ENCODE assay signal across 14 cellular contexts in the genomic region with DNA sequence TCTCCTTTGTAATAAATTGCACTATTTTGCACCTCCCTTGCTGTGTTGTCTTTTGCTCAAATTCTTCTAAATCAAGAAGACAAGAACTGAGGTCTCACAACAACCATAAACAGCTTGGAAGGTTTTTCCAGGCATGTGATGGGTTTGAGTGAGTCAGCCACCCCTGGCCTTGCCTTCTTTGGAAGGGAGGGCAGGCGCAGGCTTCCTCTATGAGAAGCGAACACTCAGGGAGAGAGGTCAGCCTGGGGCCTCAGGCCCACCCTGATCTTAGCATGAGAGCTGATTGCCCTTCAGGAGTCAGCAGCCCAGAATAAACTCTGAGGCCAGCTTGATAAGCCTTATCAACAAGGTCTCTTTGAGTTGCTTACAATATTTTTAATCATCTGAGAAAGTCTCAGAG. TPM values are rescaled to one million over a fixed set of nuclear protein-coding genes. Genes with fewer than 3 reads are reported as not detected.
DNase-seq lines count a peak whose midpoint lies in the region; ATAC-seq and TF ChIP-seq lines count a peak whose summit lies in the region.
"Had no signal": no experiment of that assay in that cellular context is flagged by ENCODE, and none has a peak within 500 bp of the region (broad histone marks: within the 10 kb centered on the region; RNA-seq: fewer than 3 reads in every experiment).

No MANE protein-coding gene starts in this region.

- 10% methylated on average over 2 of the region's 2 CpGs for WGBS in smooth muscle cell (ENCODE audit: low lambda C conversion rate)

- no peak for ATAC-seq in activated CD8-positive, alpha-beta memory T cell treated with anti-CD3 and anti-CD28 coated beads, Interleukin-2, amount 10 ng/mL, durations not matched to agents 7 days and 5 days
- ATAC-seq: GM12878; stimulated activated effector memory CD8-positive, alpha-beta T cell treated with anti-CD3 and anti-CD28 coated beads, Interleukin-12 subunit alpha, Interleukin-12 subunit beta, amount 100 ng/mL, for 72 hours had no signal

- H2AFZ ChIP-seq in smooth muscle cell (ENCODE audit: low read depth) = peak overlapping the region; percentile 41

- no peaks in the 10 kb centered on the region for H3K79me2 ChIP-seq in smooth muscle cell (ENCODE audit: low read depth)

- H4K20me1 ChIP-seq in smooth muscle cell (ENCODE audit: low read depth) = no peaks in the 10 kb centered on the region

- H3K4me3 ChIP-seq in cardiac fibroblast (replicated peaks in 1 of 2; ENCODE audit: low read depth in 2 of 2, low read length in 2 of 2) (no peak overlapping the region), smooth muscle cell (no peak overlapping the region)
- H3K4me3 ChIP-seq: GM12878 had no signal

- TF ChIP-seq CTCF in cardiac fibroblast (IDR thresholded peaks at IDR 0.05; ENCODE audit: low read depth, low read length) (no peak), smooth muscle cell (IDR thresholded peaks at IDR 0.05; ENCODE audit: borderline replicate concordance, insufficient read depth, poor library complexity, severe bottlenecking) (no peak), osteocyte (IDR thresholded peaks at IDR 0.05) (no peak)

- peak overlapping the region; percentile 84 for H3K27ac ChIP-seq in smooth muscle cell (ENCODE audit: low read depth)

- H3K4me1 Mint-ChIP-seq in osteocyte (ENCODE audit: unreplicated experiment) = peaks cover 9% of the 10 kb centered on the region
- no peaks in the 10 kb centered on the region for H3K4me1 Mint-ChIP-seq in activated CD8-positive, alpha-beta memory T cell treated with anti-CD3 and anti-CD28 coated beads, Interleukin-2, amount 10 ng/mL, durations not matched to agents 7 days and 5 days
- H3K4me1 Mint-ChIP-seq: CD8-positive, alpha-beta memory T cell; stimulated activated effector memory CD8-positive, alpha-beta T cell treated with anti-CD3 and anti-CD28 coated beads, Interleukin-12 subunit alpha, Interleukin-12 subunit beta, amount 100 ng/mL, for 72 hours had no signal

- DNase-seq in GM04504 (ENCODE audit: low read depth) (peak; percentile 43), cardiac fibroblast (ENCODE audit: low read depth in 2 of 2) (peak; percentile 63 to 81), kidney tubule cell (ENCODE audit: low spot score) (peak; percentile 37), smooth muscle cell (lab: John Stamatoyannopoulos, UW; ENCODE audit: unreplicated experiment) (no peak), osteocyte (ENCODE audit: extremely low spot score, unreplicated experiment) (no peak), NCI-H345 (lab: John Stamatoyannopoulos, UW) (no peak), NCI-H2171 treated with DMSO at 0.1 percent for 48 hours (lab: John Stamatoyannopoulos, UW) (no peak)
- DNase-seq in activated CD8-positive, alpha-beta memory T cell treated with anti-CD3 and anti-CD28 coated beads, Interleukin-2, amount 10 ng/mL, durations not matched to agents 7 days and 5 days = no peak
- DNase-seq: CD8-positive, alpha-beta memory T cell; central memory CD4-positive, alpha-beta T cell; NCI-H187; NK-92 treated with Interleukin-12 subunit alpha and Interleukin-12 subunit beta, amount 100 ng/mL, for 24 hours had no signal

- H3K4me2 ChIP-seq in smooth muscle cell = peak overlapping the region; percentile 32

- no peaks in the 10 kb centered on the region for H3K36me3 Mint-ChIP-seq in osteocyte (ENCODE audit: unreplicated experiment)
- no peaks in the 10 kb centered on the region for H3K36me3 Mint-ChIP-seq in activated CD8-positive, alpha-beta memory T cell treated with anti-CD3 and anti-CD28 coated beads, Interleukin-2, amount 10 ng/mL, durations not matched to agents 7 days and 5 days
- H3K36me3 Mint-ChIP-seq: CD8-positive, alpha-beta memory T cell; stimulated activated effector memory CD8-positive, alpha-beta T cell treated with anti-CD3 and anti-CD28 coated beads, Interleukin-12 subunit alpha, Interleukin-12 subunit beta, amount 100 ng/mL, for 72 hours had no signal

- no peak overlapping the region for H3K4me3 Mint-ChIP-seq in osteocyte (ENCODE audit: unreplicated experiment)
- no peak overlapping the region for H3K4me3 Mint-ChIP-seq in activated CD8-positive, alpha-beta memory T cell treated with anti-CD3 and anti-CD28 coated beads, Interleukin-2, amount 10 ng/mL, durations not matched to agents 7 days and 5 days
- H3K4me3 Mint-ChIP-seq: CD8-positive, alpha-beta memory T cell; stimulated activated effector memory CD8-positive, alpha-beta T cell treated with anti-CD3 and anti-CD28 coated beads, Interleukin-12 subunit alpha, Interleukin-12 subunit beta, amount 100 ng/mL, for 72 hours had no signal

- H3K27me3 Mint-ChIP-seq in osteocyte (ENCODE audit: unreplicated experiment) = peaks cover under 1% of the 10 kb centered on the region
- peaks cover 6% of the 10 kb centered on the region for H3K27me3 Mint-ChIP-seq in activated CD8-positive, alpha-beta memory T cell treated with anti-CD3 and anti-CD28 coated beads, Interleukin-2, amount 10 ng/mL, durations not matched to agents 7 days and 5 days

- CTCF ChIA-PET in activated CD8-positive, alpha-beta memory T cell treated with anti-CD3 and anti-CD28 coated beads, Interleukin-2, amount 10 ng/mL, durations not matched to agents 7 days and 5 days (lab: Charles Lee) = no interaction called here

- H3K9me3 ChIP-seq in smooth muscle cell (replicated peaks; ENCODE audit: low read depth) = no peaks in the 10 kb centered on the region

- no peaks in the 10 kb centered on the region for H3K9me3 Mint-ChIP-seq in osteocyte (ENCODE audit: unreplicated experiment)
- no peaks in the 10 kb centered on the region for H3K9me3 Mint-ChIP-seq in activated CD8-positive, alpha-beta memory T cell treated with anti-CD3 and anti-CD28 coated beads, Interleukin-2, amount 10 ng/mL, durations not matched to agents 7 days and 5 days (ENCODE audit: low read depth)
- H3K9me3 Mint-ChIP-seq: stimulated activated effector memory CD8-positive, alpha-beta T cell treated with anti-CD3 and anti-CD28 coated beads, Interleukin-12 subunit alpha, Interleukin-12 subunit beta, amount 100 ng/mL, for 72 hours had no signal

- H3F3A ChIP-seq in smooth muscle cell (ENCODE audit: low read depth) = peaks cover 13% of the 10 kb centered on the region

- no peak overlapping the region for H3K27ac Mint-ChIP-seq in osteocyte (ENCODE audit: unreplicated experiment)
- no peak overlapping the region for H3K27ac Mint-ChIP-seq in activated CD8-positive, alpha-beta memory T cell treated with anti-CD3 and anti-CD28 coated beads, Interleukin-2, amount 10 ng/mL, durations not matched to agents 7 days and 5 days
- H3K27ac Mint-ChIP-seq: CD8-positive, alpha-beta memory T cell; stimulated activated effector memory CD8-positive, alpha-beta T cell treated with anti-CD3 and anti-CD28 coated beads, Interleukin-12 subunit alpha, Interleukin-12 subunit beta, amount 100 ng/mL, for 72 hours had no signal

- H3K36me3 ChIP-seq in smooth muscle cell (ENCODE audit: low read depth) = no peaks in the 10 kb centered on the region

- no peak overlapping the region for H3K9ac ChIP-seq in smooth muscle cell (ENCODE audit: low read depth)

- H3K27me3 ChIP-seq in smooth muscle cell (ENCODE audit: low read depth) = no peaks in the 10 kb centered on the region

- peaks cover 4% of the 10 kb centered on the region for H3K4me1 ChIP-seq in smooth muscle cell (ENCODE audit: low read depth)

RNA-seq across cellular contexts. Expression of a gene that starts 31.6 kb away (rescaled TPM):
- total RNA-seq in smooth muscle cell (245 and 246 TPM in 2 replicates), osteocyte (1.6 and 2.1 TPM in 2 replicates)
- polyA plus RNA-seq in smooth muscle cell = 123 and 184 TPM in 2 replicates
- under 1 TPM; 0.05 to 0.06 TPM for total RNA-seq in activated CD8-positive, alpha-beta memory T cell treated with anti-CD3 and anti-CD28 coated beads, Interleukin-2, amount 10 ng/mL, durations not matched to agents 7 days and 5 days
- polyA plus RNA-seq: CD8-positive, alpha-beta memory T cell had no signal

Comparison
In these comparisons a context has a peak if more than half of its experiments do, and no peak if none do; other contexts are left out.
1. DNase-seq: peak in GM04504 (single experiment), cardiac fibroblast (2 of 2) and kidney tubule cell (single experiment); none in smooth muscle cell (single experiment), osteocyte (single experiment), NCI-H345 (single experiment), activated CD8-positive, alpha-beta memory T cell treated with anti-CD3 and anti-CD28 coated beads, Interleukin-2, amount 10 ng/mL, durations not matched to agents 7 days and 5 days (single experiment) and NCI-H2171 treated with DMSO at 0.1 percent for 48 hours (single experiment).
2. RNA of a gene that starts 31.6 kb away (total RNA-seq): 245 to 246 TPM in smooth muscle cell; 1.6 to 2.1 TPM in osteocyte and 0.05 to 0.06 TPM in activated CD8-positive, alpha-beta memory T cell treated with anti-CD3 and anti-CD28 coated beads, Interleukin-2, amount 10 ng/mL, durations not matched to agents 7 days and 5 days; every median in the first group is over 10 times any median in the second.